ENCODE assay signal across 19 cellular contexts in the genomic region with DNA sequence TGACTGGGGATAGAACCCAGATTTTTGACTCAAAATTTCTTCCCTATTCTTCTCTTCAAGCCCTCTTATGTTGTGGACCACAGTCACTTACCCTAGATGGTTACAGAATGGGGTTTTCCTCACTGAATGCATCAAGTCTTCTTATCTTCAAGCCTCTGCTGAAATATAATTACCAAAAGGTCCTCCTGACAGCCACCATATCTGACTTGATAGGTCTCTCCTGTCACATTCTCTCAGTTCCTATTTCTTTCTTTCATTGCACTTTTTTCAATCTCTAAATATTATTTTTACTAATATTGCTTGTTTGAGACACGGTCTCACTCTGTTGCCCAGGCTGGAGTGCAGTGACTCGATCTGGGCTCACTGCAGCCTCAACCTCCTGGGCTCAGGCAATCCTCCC. TPM values are rescaled to one million over a fixed set of nuclear protein-coding genes. Genes with fewer than 3 reads are reported as not detected.
DNase-seq lines count a peak whose midpoint lies in the region; ATAC-seq and TF ChIP-seq lines count a peak whose summit lies in the region.
"Had no signal": no experiment of that assay in that cellular context is flagged by ENCODE, and none has a peak within 500 bp of the region (broad histone marks: within the 10 kb centered on the region; RNA-seq: fewer than 3 reads in every experiment).

No MANE protein-coding gene starts in this region.

- H3K27ac Mint-ChIP-seq in activated CD8-positive, alpha-beta memory T cell treated with anti-CD3 and anti-CD28 coated beads, Interleukin-2, amount 10 ng/mL, durations not matched to agents 7 days and 5 days = no peak overlapping the region
- no peak overlapping the region for H3K27ac Mint-ChIP-seq in immature natural killer cell

- H3K9me3 ChIP-seq in OCI-LY3 (ENCODE audit: insufficient read depth, low read length) = no peaks in the 10 kb centered on the region
- no peaks in the 10 kb centered on the region for H3K9me3 ChIP-seq in psoas muscle
- H3K9me3 ChIP-seq: A549, BLaER1, colonic mucosa, spleen, uterus had no signal

- H3K4me1 ChIP-seq in OCI-LY3 (ENCODE audit: low read length) (peaks cover 22% of the 10 kb centered on the region), psoas muscle (peaks cover 15% of the 10 kb centered on the region)
- H3K4me1 ChIP-seq: uterus had no signal

- H3K27me3 Mint-ChIP-seq in activated CD8-positive, alpha-beta memory T cell treated with anti-CD3 and anti-CD28 coated beads, Interleukin-2, amount 10 ng/mL, durations not matched to agents 7 days and 5 days = peaks cover 27% of the 10 kb centered on the region
- peaks cover 0 to 7% (median 3%) of the 10 kb centered on the region in 3 donors for H3K27me3 Mint-ChIP-seq in immature natural killer cell (ENCODE audit: low read depth in 3 of 3)

- H4K20me1 ChIP-seq in OCI-LY3 (ENCODE audit: insufficient read depth, low read length) = no peaks in the 10 kb centered on the region

- H3K4me3 ChIP-seq in OCI-LY3 (ENCODE audit: low read length) = no peak overlapping the region
- peak overlapping the region; percentile 88 for H3K4me3 ChIP-seq in psoas muscle
- H3K4me3 ChIP-seq: BLaER1, colonic mucosa had no signal

- H3K4me2 ChIP-seq in OCI-LY3 (ENCODE audit: low read length) = peak overlapping the region; percentile 100
- H3K4me2 ChIP-seq: BLaER1 had no signal

- H3K9me3 Mint-ChIP-seq in activated CD8-positive, alpha-beta memory T cell treated with anti-CD3 and anti-CD28 coated beads, Interleukin-2, amount 10 ng/mL, durations not matched to agents 7 days and 5 days (ENCODE audit: low read depth) = no peaks in the 10 kb centered on the region
- no peaks in the 10 kb centered on the region for H3K9me3 Mint-ChIP-seq in immature natural killer cell
- H3K9me3 Mint-ChIP-seq: activated CD8-positive, alpha-beta T cell treated with anti-CD3 and anti-CD28 coated beads for 36 hours; activated T-cell treated with anti-CD3 and anti-CD28 coated beads, Interleukin-2, amount 50 U/mL, for 24 hours had no signal

- H3K4me3 Mint-ChIP-seq in activated CD8-positive, alpha-beta memory T cell treated with anti-CD3 and anti-CD28 coated beads, Interleukin-2, amount 10 ng/mL, durations not matched to agents 7 days and 5 days = peak overlapping the region; percentile 15
- peak overlapping the region; percentile 84 to 91 (median 88) for H3K4me3 Mint-ChIP-seq in immature natural killer cell

- intact Hi-C loops in psoas muscle (cut with DNase I) = no loop called here

- no peak for ATAC-seq in activated CD8-positive, alpha-beta memory T cell treated with anti-CD3 and anti-CD28 coated beads, Interleukin-2, amount 10 ng/mL, durations not matched to agents 7 days and 5 days
- no peak for ATAC-seq in psoas muscle
- ATAC-seq: activated CD8-positive, alpha-beta T cell treated with anti-CD3 and anti-CD28 coated beads for 36 hours had no signal

- H3K36me3 Mint-ChIP-seq in activated CD8-positive, alpha-beta memory T cell treated with anti-CD3 and anti-CD28 coated beads, Interleukin-2, amount 10 ng/mL, durations not matched to agents 7 days and 5 days = no peaks in the 10 kb centered on the region
- H3K36me3 Mint-ChIP-seq in immature natural killer cell = no peaks in the 10 kb centered on the region

- WGBS in psoas muscle, 3 donors = 93 to 95% (median 94%) methylated on average over 2 of the region's 2 CpGs

- CTCF ChIA-PET in activated CD8-positive, alpha-beta memory T cell treated with anti-CD3 and anti-CD28 coated beads, Interleukin-2, amount 10 ng/mL, durations not matched to agents 7 days and 5 days (lab: Charles Lee) = interaction anchor here (1.3 to 5.7 kb wide), 3 partner anchors 12 to 580 kb away, joined by 3 to 64 read pairs (median 8); no protein-coding TSS in a partner anchor

- H3K27me3 ChIP-seq in OCI-LY3 (ENCODE audit: low read depth, low read length) (no peaks in the 10 kb centered on the region), psoas muscle (ENCODE audit: insufficient read depth in 3 of 3, low read length in 2 of 3) (no peaks in the 10 kb centered on the region)
- H3K27me3 ChIP-seq: colonic mucosa, uterus had no signal

- no peaks in the 10 kb centered on the region for H3K79me2 ChIP-seq in OCI-LY3 (ENCODE audit: low read length)

- H3K36me3 ChIP-seq in OCI-LY3 (replicated peaks; ENCODE audit: low read depth, low read length) (no peaks in the 10 kb centered on the region), psoas muscle (ENCODE audit: insufficient read depth in 1 of 2, low read depth in 1 of 2) (no peaks in the 10 kb centered on the region)
- H3K36me3 ChIP-seq: BLaER1, colonic mucosa, spleen, uterus had no signal

- no peak for DNase-seq in activated CD8-positive, alpha-beta memory T cell treated with anti-CD3 and anti-CD28 coated beads, Interleukin-2, amount 10 ng/mL, durations not matched to agents 7 days and 5 days
- DNase-seq in activated CD8-positive, alpha-beta memory T cell treated with anti-CD3 and anti-CD28 coated beads, Interleukin-2, amount 50 U/mL, for 48 hours = no peak
- DNase-seq in immature natural killer cell (no peak), psoas muscle (no peak), SIG-M5 (lab: John Stamatoyannopoulos, UW) (no peak)
- DNase-seq in stimulated activated naive CD4-positive, alpha-beta T cell (lab: John Stamatoyannopoulos, UW) = no peak
- DNase-seq in activated CD4-positive, alpha-beta T cell treated with anti-CD3 and anti-CD28 coated beads for 48 hours = no peak
- DNase-seq: activated CD8-positive, alpha-beta T cell treated with anti-CD3 and anti-CD28 coated beads for 36 hours; activated T-cell treated with anti-CD3 and anti-CD28 coated beads, Interleukin-2, amount 50 U/mL, for 24 hours; colonic mucosa; DMS153; NCI-H510A; stimulated activated CD4-positive, alpha-beta T cell treated with anti-CD3 and anti-CD28 coated beads, Interleukin-4, amount 100 ng/mL, for 4 hours; substantia nigra; uterus had no signal

- no peak overlapping the region for H3K9ac ChIP-seq in OCI-LY3 (ENCODE audit: low read length)
- H3K9ac ChIP-seq: BLaER1 had no signal

- TF ChIP-seq CTCF in OCI-LY3 (IDR thresholded peaks at IDR 0.05; ENCODE audit: low read depth, low read length) (no peak), psoas muscle (IDR thresholded peaks at IDR 0.05) (no peak)

- H3K27ac ChIP-seq in OCI-LY3 (ENCODE audit: low read length) (no peak overlapping the region), psoas muscle (peak overlapping the region; percentile 90)
- H3K27ac ChIP-seq: BLaER1, colonic mucosa had no signal

- no peak overlapping the region for H2AFZ ChIP-seq in OCI-LY3 (ENCODE audit: low read depth, low read length)

- peaks cover 21% of the 10 kb centered on the region for H3K4me1 Mint-ChIP-seq in activated CD8-positive, alpha-beta memory T cell treated with anti-CD3 and anti-CD28 coated beads, Interleukin-2, amount 10 ng/mL, durations not matched to agents 7 days and 5 days
- H3K4me1 Mint-ChIP-seq in immature natural killer cell = peaks cover 10 to 19% of the 10 kb centered on the region in 2 donors

RNA-seq across cellular contexts. Expression of gene COPZ2, which starts 1.1 kb away (rescaled TPM):
- total RNA-seq in activated CD8-positive, alpha-beta memory T cell treated with anti-CD3 and anti-CD28 coated beads, Interleukin-2, amount 10 ng/mL, durations not matched to agents 7 days and 5 days = 10 to 100 TPM in 1 of 2 experiments, 1 to 10 TPM in 1; 5.4 to 14.1 TPM
- polyA plus RNA-seq in immature natural killer cell (10 to 100 TPM; 38.9 to 64.2 (median 41.3) TPM), psoas muscle (10 to 100 TPM; 16.8 to 46.0 (median 35.5) TPM)
- 100 to 1,000 TPM in 1 of 4 donors, 10 to 100 TPM in 3; 56.4 to 130 (median 66.4) TPM for total RNA-seq in psoas muscle

RNA-seq across cellular contexts. Expression of gene NFE2L1, which starts 9.5 kb away (rescaled TPM):
- total RNA-seq in activated CD8-positive, alpha-beta memory T cell treated with anti-CD3 and anti-CD28 coated beads, Interleukin-2, amount 10 ng/mL, durations not matched to agents 7 days and 5 days = 10 to 100 TPM; 56.1 to 80.8 TPM
- 10 to 100 TPM in 1 of 3 donors, 1 to 10 TPM in 2; 5.9 to 18.4 (median 7.1) TPM for polyA plus RNA-seq in immature natural killer cell
- 1,000 to 10,000 TPM in 3 of 4 donors, 100 to 1,000 TPM in 1; 990 to 1,423 (median 1,174) TPM for total RNA-seq in psoas muscle
- polyA plus RNA-seq in psoas muscle = 1,000 to 10,000 TPM in 1 of 3 donors, 100 to 1,000 TPM in 2; 308 to 1,601 (median 620) TPM

Comparison
In these comparisons a context has a peak if more than half of its experiments do, and no peak if none do; other contexts are left out.
1. RNA of gene NFE2L1, which starts 9.5 kb away (total RNA-seq): 990 to 1,423 TPM in psoas muscle; 56.1 to 80.8 TPM in activated CD8-positive, alpha-beta memory T cell treated with anti-CD3 and anti-CD28 coated beads, Interleukin-2, amount 10 ng/mL, durations not matched to agents 7 days and 5 days; every median in the first group is over 10 times any median in the second.